In the genomic region with DNA sequence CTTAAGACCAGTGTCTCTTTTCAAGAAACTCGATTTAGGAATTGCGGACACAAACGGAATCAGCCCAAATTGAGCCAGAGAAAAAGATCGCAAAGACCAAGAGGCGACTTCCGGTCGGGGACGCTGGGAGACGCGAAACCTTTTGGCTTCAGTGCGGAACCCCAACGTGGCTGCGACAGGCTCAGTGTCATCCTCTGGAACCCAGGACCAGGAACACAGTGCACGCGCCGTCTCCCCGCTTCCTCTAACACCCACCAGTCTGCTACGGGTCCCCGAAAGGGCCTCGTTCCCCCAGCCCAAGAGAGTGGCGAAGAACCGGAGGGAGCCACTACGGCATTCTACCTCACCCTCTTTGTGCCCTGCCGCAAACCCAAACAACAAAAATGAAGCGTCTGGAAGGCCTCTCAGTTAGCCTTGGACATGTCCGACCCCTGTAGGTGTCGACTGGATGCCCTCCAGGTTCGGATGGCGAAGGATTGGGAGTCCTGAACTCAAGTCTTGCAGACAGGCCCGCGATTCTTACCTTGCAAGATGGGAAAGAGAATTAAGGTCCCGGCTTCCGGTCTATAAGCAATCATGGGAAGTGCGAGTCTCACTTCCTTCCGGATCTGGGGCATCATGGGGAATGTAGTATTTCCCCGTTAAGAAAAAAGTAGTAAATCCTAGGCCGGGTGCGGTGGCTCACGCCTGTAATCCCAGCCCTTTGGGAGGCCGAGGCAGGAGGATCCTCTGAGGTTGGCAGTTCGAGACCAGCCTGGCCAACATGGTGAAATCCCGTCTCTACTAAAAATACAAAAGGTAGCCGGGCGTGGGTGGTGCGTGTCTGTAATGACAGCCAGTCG, we compare ENCODE assay signal across 8 cellular contexts. TPM values are rescaled to one million over a fixed set of nuclear protein-coding genes. Genes with fewer than 3 reads are reported as not detected.
DNase-seq lines count a peak whose midpoint lies in the region; ATAC-seq and TF ChIP-seq lines count a peak whose summit lies in the region.

RPL6 (minus strand) TSS at position 542 of the 842 bp plus-strand sequence. CDS start 949 bp downstream, outside the sequence.

- H3K4me3 ChIP-seq in GM12875 (ENCODE audit: low read depth, low read length) (peak within 1 kb of the TSS; percentile 73), right atrium auricular region (peak within 1 kb of the TSS; percentile 80 to 82), psoas muscle (peak within 1 kb of the TSS; percentile 79), uterus (peak within 1 kb of the TSS; percentile 68 to 87)

- H3K9me3 ChIP-seq in right atrium auricular region, result no peaks in the 10 kb centered on the region
- H3K9me3 ChIP-seq in psoas muscle, result no peaks in the 10 kb centered on the region
- H3K9me3 ChIP-seq in uterus, result no peaks in the 10 kb centered on the region

- peak within 1 kb of the TSS; percentile 86 to 92 for H3K27ac ChIP-seq in right atrium auricular region
- H3K27ac ChIP-seq in psoas muscle, result peak within 1 kb of the TSS; percentile 90
- peak within 1 kb of the TSS; percentile 88 to 93 for H3K27ac ChIP-seq in uterus

- intact Hi-C loops in psoas muscle (cut with DNase I) (no loop called here), uterus (cut with DNase I; ENCODE audit: low total_unique reads) (no loop called here)

- peaks cover 0 to 18% of the 10 kb centered on the region in 2 donors for H3K4me1 ChIP-seq in right atrium auricular region
- H3K4me1 ChIP-seq in psoas muscle, result peaks cover 13% of the 10 kb centered on the region
- H3K4me1 ChIP-seq in uterus, result peaks cover 0 to 9% of the 10 kb centered on the region in 2 donors

- TF ChIP-seq POLR2A in uterus (IDR thresholded peaks at IDR 0.05), result peak; percentile 46 to 69

- no peak for TF ChIP-seq CTCF in GM12875 (IDR thresholded peaks at IDR 0.05; ENCODE audit: borderline replicate concordance, insufficient read depth, low read depth, low read length)
- TF ChIP-seq CTCF in right atrium auricular region (IDR thresholded peaks at IDR 0.05), result no peak
- no peak for TF ChIP-seq CTCF in psoas muscle (IDR thresholded peaks at IDR 0.05)
- peak in 1 of 4 experiments; percentile 6 for TF ChIP-seq CTCF in uterus (IDR thresholded peaks at IDR 0.05)

- DNase-seq in NCI-H1694 (lab: John Stamatoyannopoulos, UW) (peak; percentile 87), T-helper 2 cell (peak; percentile 13 to 96 (median 62)), anterior cingulate cortex (lab: John Stamatoyannopoulos, UW) (peak; percentile 26 to 94 (median 79)), right atrium auricular region (ENCODE audit: low spot score) (peak; percentile 89), psoas muscle (peak; percentile 67 to 79), uterus (peak; percentile 70 to 84)

- WGBS in psoas muscle, 3 donors, result 9 to 11% (median 10%) methylated on average over 46 of the region's 46 CpGs

- peak; percentile 82 for ATAC-seq in HG02840 (IDR thresholded peaks at IDR 0.05; ENCODE audit: low FRiP score, unreplicated experiment)
- ATAC-seq in psoas muscle, result peak; percentile 93 to 96 (median 94)

- H3K27me3 ChIP-seq in right atrium auricular region, result no peaks in the 10 kb centered on the region
- H3K27me3 ChIP-seq in psoas muscle (ENCODE audit: insufficient read depth in 3 of 3, low read length in 2 of 3), result no peaks in the 10 kb centered on the region
- no peaks in the 10 kb centered on the region for H3K27me3 ChIP-seq in uterus

- H3K36me3 ChIP-seq in right atrium auricular region (peaks cover 41% of the 10 kb centered on the region), psoas muscle (ENCODE audit: insufficient read depth in 1 of 2, low read depth in 1 of 2) (peaks cover 15 to 43% of the 10 kb centered on the region in 2 donors), uterus (no peaks in the 10 kb centered on the region)

RNA-seq across cellular contexts. Expression of gene RPL6, which starts in this region (rescaled TPM):
- total RNA-seq in right atrium auricular region (100 to 1,000 TPM; 700 to 967 TPM), psoas muscle (100 to 1,000 TPM; 743 to 889 (median 828) TPM), uterus (1,000 to 10,000 TPM; 1,278 to 1,553 (median 1,492) TPM)
- 1,000 to 10,000 TPM; 1,575 to 1,983 (median 1,717) TPM for polyA plus RNA-seq in psoas muscle

Comparison
In these comparisons a context has a peak if more than half of its experiments do, and no peak if none do; other contexts are left out.
1. Peak in every context shown above with its lines: DNase-seq, ATAC-seq, H3K4me3 ChIP-seq and H3K27ac ChIP-seq.